In genomic region chr1:145714524-145715111, GRCh38 we compare ENCODE assay signal across 1 cellular context.
TF ChIP-seq lines count a peak whose summit lies in the region.

No MANE protein-coding gene starts in this region.

TF ChIP-seq in HepG2, 621 proteins besides CTCF, POLR2A, EP300 and RAD21 (continued from another document):
- TF ChIP-seq, protein P1, sequence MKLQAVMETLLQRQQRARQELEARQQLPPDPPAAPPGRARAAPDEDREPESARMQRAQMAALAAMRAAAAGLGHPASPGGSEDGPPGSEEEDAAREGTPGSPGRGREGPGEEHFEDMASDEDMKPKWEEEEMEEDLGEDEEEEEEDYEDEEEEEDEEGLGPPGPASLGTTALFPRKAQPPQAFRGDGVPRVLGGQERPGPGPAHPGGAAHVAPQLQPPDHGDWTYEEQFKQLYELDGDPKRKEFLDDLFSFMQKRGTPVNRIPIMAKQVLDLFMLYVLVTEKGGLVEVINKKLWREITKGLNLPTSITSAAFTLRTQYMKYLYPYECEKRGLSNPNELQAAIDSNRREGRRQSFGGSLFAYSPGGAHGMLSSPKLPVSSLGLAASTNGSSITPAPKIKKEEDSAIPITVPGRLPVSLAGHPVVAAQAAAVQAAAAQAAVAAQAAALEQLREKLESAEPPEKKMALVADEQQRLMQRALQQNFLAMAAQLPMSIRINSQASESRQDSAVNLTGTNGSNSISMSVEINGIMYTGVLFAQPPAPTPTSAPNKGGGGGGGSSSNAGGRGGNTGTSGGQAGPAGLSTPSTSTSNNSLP (IDR thresholded peaks at IDR 0.05; ENCODE audit: low read depth, low read length): no peak
- peak; percentile 86 for TF ChIP-seq ZNF264 (CRISPR knock-in tag; IDR thresholded peaks at IDR 0.05)
- no peak for TF ChIP-seq PTBP1 (IDR thresholded peaks at IDR 0.05; ENCODE audit: low read depth, low read length, poor library complexity, severe bottlenecking)
- TF ChIP-seq ZFP82 (CRISPR knock-in tag; IDR thresholded peaks at IDR 0.05; ENCODE audit: borderline replicate concordance): no peak; the same call in 1 of the 2 replicates
- peak; percentile 84 for TF ChIP-seq GATAD2A (CRISPR knock-in tag; IDR thresholded peaks at IDR 0.05)
TF ChIP-seq in HepG2: peak in this region for 237.
